Comparison of ENCODE assay signal across 1 cellular context in the genomic region with DNA sequence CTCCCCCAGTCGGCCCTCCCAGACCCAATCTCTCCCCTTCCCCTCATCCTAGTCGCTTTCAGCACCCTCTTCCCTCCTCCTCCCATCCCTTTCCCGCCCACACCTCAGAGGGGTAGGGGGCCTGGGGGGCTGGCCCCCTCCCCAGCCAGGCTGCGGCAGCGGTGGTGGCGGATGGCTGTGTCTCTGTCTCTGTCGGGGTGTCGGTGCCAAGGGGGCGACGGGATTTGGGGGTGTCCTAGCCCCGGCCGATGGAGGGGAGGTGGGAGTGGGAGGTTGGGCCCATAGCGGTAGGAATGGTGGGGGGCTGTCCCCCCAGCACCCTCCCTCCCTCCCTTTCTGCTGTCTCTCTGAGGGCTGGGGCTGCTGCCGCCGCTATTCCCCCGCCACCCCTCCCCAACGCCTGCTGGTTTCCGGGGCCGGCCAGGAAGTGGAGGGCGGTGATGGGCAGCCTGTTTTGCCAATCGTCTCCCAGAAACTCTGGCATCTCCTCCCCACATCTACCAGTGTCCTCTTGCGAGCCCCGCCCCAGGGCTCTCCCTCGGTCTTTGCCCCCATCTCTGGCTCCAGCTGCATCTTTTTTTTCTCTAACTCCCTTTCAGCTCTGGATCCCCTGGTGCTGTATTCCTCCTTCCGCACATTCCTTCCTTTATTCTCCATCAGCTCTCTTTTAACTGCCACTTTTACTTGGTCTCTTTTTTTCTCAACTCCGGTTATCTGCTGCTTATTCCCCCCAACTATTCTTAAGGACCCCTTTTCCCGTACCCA.
TF ChIP-seq lines count a peak whose summit lies in the region.

A gene with protein sequence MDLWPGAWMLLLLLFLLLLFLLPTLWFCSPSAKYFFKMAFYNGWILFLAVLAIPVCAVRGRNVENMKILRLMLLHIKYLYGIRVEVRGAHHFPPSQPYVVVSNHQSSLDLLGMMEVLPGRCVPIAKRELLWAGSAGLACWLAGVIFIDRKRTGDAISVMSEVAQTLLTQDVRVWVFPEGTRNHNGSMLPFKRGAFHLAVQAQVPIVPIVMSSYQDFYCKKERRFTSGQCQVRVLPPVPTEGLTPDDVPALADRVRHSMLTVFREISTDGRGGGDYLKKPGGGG (minus strand): TSS at position 374 of the 765 bp plus-strand sequence. CDS start 4,588 bp downstream, outside the sequence.

TF ChIP-seq in IMR-90, 13 proteins besides CTCF, POLR2A, EP300 and RAD21:
- TF ChIP-seq MXI1 (IDR thresholded peaks at IDR 0.05; ENCODE audit: borderline replicate concordance, low read depth, low read length) (no peak), MAZ (IDR thresholded peaks at IDR 0.05; ENCODE audit: borderline replicate concordance, low read depth, low read length) (peak; percentile 97), RCOR1 (IDR thresholded peaks at IDR 0.05; ENCODE audit: insufficient replicate concordance, low read length) (no peak)
- TF ChIP-seq, protein P1, sequence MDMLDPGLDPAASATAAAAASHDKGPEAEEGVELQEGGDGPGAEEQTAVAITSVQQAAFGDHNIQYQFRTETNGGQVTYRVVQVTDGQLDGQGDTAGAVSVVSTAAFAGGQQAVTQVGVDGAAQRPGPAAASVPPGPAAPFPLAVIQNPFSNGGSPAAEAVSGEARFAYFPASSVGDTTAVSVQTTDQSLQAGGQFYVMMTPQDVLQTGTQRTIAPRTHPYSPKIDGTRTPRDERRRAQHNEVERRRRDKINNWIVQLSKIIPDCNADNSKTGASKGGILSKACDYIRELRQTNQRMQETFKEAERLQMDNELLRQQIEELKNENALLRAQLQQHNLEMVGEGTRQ (IDR thresholded peaks at IDR 0.05; ENCODE audit: low read depth, low read length) = no peak
TF ChIP-seq in IMR-90: peak in this region for 1.
